ENCODE assay signal across 19 cellular contexts in the genomic region with DNA sequence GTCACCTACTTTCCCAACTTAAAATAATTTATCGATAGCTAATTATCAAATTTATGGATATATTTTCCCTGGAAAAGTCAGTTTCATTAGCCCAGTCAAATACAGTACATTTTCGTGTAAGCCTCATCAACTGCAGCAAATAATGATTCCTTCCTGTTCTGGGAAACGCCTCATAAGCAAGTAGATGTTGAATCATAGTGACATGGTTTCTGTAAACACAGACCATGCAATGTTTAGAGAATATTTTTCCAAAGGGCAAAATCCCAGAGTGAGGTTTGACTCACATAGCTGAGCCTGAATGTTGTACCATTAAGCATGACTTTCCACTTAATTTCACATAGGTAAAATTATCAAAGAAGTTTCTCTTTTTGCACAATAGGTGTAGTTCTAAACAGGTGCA. TPM values are rescaled to one million over a fixed set of nuclear protein-coding genes. Genes with fewer than 3 reads are reported as not detected.
DNase-seq lines count a peak whose midpoint lies in the region; ATAC-seq and TF ChIP-seq lines count a peak whose summit lies in the region.
"Had no signal": no experiment of that assay in that cellular context is flagged by ENCODE, and none has a peak within 500 bp of the region (broad histone marks: within the 10 kb centered on the region; RNA-seq: fewer than 3 reads in every experiment).

No MANE protein-coding gene starts in this region.

- H3K4me1 ChIP-seq in right lobe of liver, result peaks cover 0 to 33% (median 5%) of the 10 kb centered on the region in 4 donors
- H3K4me1 ChIP-seq: adrenal gland, Peyer's patch had no signal

- H3K4me3 ChIP-seq in epithelial cell of esophagus (ENCODE audit: low read length) (no peak overlapping the region), right lobe of liver (peak overlapping the region in 1 of 3 donors; percentile 6)
- H3K4me3 ChIP-seq: adrenal gland, Peyer's patch, upper lobe of left lung had no signal

- TF ChIP-seq POLR2A in right lobe of liver (IDR thresholded peaks at IDR 0.05), result peak; percentile 77

- no peak for TF ChIP-seq CTCF in epithelial cell of esophagus (IDR thresholded peaks at IDR 0.05; ENCODE audit: insufficient read depth, low read depth, low read length, missing control alignments)
- no peak for TF ChIP-seq CTCF in right lobe of liver (IDR thresholded peaks at IDR 0.05)

- intact Hi-C loops in right lobe of liver (cut with DNase I), result no loop called here

- no peaks in the 10 kb centered on the region for H3K9me3 ChIP-seq in right lobe of liver
- H3K9me3 ChIP-seq: adrenal gland, Peyer's patch, upper lobe of left lung had no signal

- peak overlapping the region; percentile 74 to 93 (median 89) for H3K27ac ChIP-seq in right lobe of liver
- H3K27ac ChIP-seq: adrenal gland, Peyer's patch had no signal

- ATAC-seq in right lobe of liver (peak; percentile 54 to 78 (median 66)), HG03378 (IDR thresholded peaks at IDR 0.05; ENCODE audit: unreplicated experiment) (no peak), HG03442 (IDR thresholded peaks at IDR 0.05; ENCODE audit: unreplicated experiment) (no peak)

- no peaks in the 10 kb centered on the region for H3K27me3 ChIP-seq in right lobe of liver
- H3K27me3 ChIP-seq: adrenal gland, Peyer's patch, upper lobe of left lung had no signal

- WGBS in right lobe of liver (ENCODE audit: insufficient coverage, low coverage, low lambda C conversion rate, missing lambda C conversion rate), result 18% methylated on average over 3 of the region's 3 CpGs

- DNase-seq in AG08395 (ENCODE audit: low spot score), result peak; percentile 14
- peak; percentile 85 for DNase-seq in M059J (ENCODE audit: low read depth)
- DNase-seq in epithelial cell of esophagus (ENCODE audit: low read depth), result peak; percentile 93
- no peak for DNase-seq in right lobe of liver
- no peak for DNase-seq in DMS153 treated with DMSO at 0.1 percent for 48 hours (lab: John Stamatoyannopoulos, UW; ENCODE audit: unreplicated experiment)
- DNase-seq in NCI-H526 treated with DMSO at 0.1 percent for 48 hours (lab: John Stamatoyannopoulos, UW), result no peak
- DNase-seq: activated CD4-positive, alpha-beta T cell treated with anti-CD3 and anti-CD28 coated beads for 48 hours; activated T-cell treated with anti-CD3 and anti-CD28 coated beads, Interleukin-2, amount 50 U/mL, for 24 hours; adrenal gland; AML-193; hippocampal formation; occipital lobe; Peyer's patch; stimulated activated CD8-positive, alpha-beta memory T cell treated with anti-CD3 and anti-CD28 coated beads, Interleukin-4, amount 100 ng/mL, for 48 hours; upper lobe of left lung had no signal

- H3K36me3 ChIP-seq in right lobe of liver, result peaks cover 0 to 12% (median 3%) of the 10 kb centered on the region in 4 donors
- H3K36me3 ChIP-seq: adrenal gland, Peyer's patch, upper lobe of left lung had no signal

RNA-seq across cellular contexts. Expression of a gene that starts 16.7 kb away (rescaled TPM):
- 0.20 TPM in 1 of 2 replicates, not detected in the other for total RNA-seq in M059J (2014; rRNA removed; shearing (Covaris generic))
- total RNA-seq in right lobe of liver, result 100 to 1,000 TPM in 2 of 6 experiments, 10 to 100 TPM in 4; 21.6 to 364 (median 96.0) TPM
- total RNA-seq: H1; occipital lobe; T-helper 1 cell treated with Interleukin-12 subunit alpha and Interleukin-12 subunit beta and Interleukin-4 antibody, amounts not matched to agents 30 ng/mL and 1 ng/mL, for 36 hours had no signal

RNA-seq across cellular contexts. Expression of a gene that starts 27.1 kb away (rescaled TPM):
- total RNA-seq in M059J (2014; rRNA removed; shearing (Covaris generic)), result 0.32 and 1.9 TPM in 2 replicates
- total RNA-seq in right lobe of liver, result 10 to 100 TPM in 1 of 6 experiments, 1 to 10 TPM in 4, under 1 TPM in 1; 0.75 to 18.9 (median 5.9) TPM
- total RNA-seq: H1 had no signal

Comparison
In these comparisons a context has a peak if more than half of its experiments do, and no peak if none do; other contexts are left out.
1. DNase-seq: peak in AG08395 (single experiment), M059J (single experiment) and epithelial cell of esophagus (single experiment); none in right lobe of liver (0 of 3), DMS153 treated with DMSO at 0.1 percent for 48 hours (single experiment) and NCI-H526 treated with DMSO at 0.1 percent for 48 hours (single experiment).
2. ATAC-seq: peak in right lobe of liver (4 of 4); none in HG03378 (single experiment) and HG03442 (single experiment).
3. RNA of a gene that starts 16.7 kb away (total RNA-seq): 21.6 to 364 TPM in right lobe of liver; 0.20 TPM in M059J; every median in the first group is over 10 times any median in the second.